ENCODE assay signal across 8 cellular contexts in genomic region chr4:21768349-21769310, GRCh38.
DNase-seq lines count a peak whose midpoint lies in the region; ATAC-seq, FAIRE-seq and TF ChIP-seq lines count a peak whose summit lies in the region.

No MANE protein-coding gene starts in this region.

- H3K36me3 ChIP-seq in MM.1S (replicated peaks; ENCODE audit: insufficient read depth, low read length): no peaks in the 10 kb centered on the region
- H3K36me3 ChIP-seq in effector memory CD4-positive, alpha-beta T cell (ENCODE audit: control insufficient read depth, insufficient read depth, low read length): no peaks in the 10 kb centered on the region

- H2AFZ ChIP-seq in MM.1S (ENCODE audit: low read length): peak overlapping the region; percentile 23

- no peak overlapping the region for H3K4me3 ChIP-seq in MM.1S (ENCODE audit: low read length)
- H3K4me3 ChIP-seq in effector memory CD4-positive, alpha-beta T cell (ENCODE audit: insufficient read depth, low read depth, low read length, poor library complexity, severe bottlenecking): no peak overlapping the region

- H3K27me3 ChIP-seq in MM.1S (replicated peaks; ENCODE audit: insufficient read depth, low read length): no peaks in the 10 kb centered on the region
- H3K27me3 ChIP-seq in effector memory CD4-positive, alpha-beta T cell (replicated peaks; ENCODE audit: control insufficient read depth, insufficient read depth, low read length, poor library complexity, severe bottlenecking): no peaks in the 10 kb centered on the region

- H3K4me1 ChIP-seq in MM.1S (ENCODE audit: low read length): 0 out of 2 replicates have a peak, but pooled peaks cover 3% of the 10 kb centered on the region
- H3K4me1 ChIP-seq in effector memory CD4-positive, alpha-beta T cell (ENCODE audit: control insufficient read depth, insufficient read depth, low read length, poor library complexity, severe bottlenecking): no peaks in the 10 kb centered on the region

- no peaks in the 10 kb centered on the region for H4K20me1 ChIP-seq in MM.1S (ENCODE audit: insufficient read depth, low read length)

- TF ChIP-seq CTCF in MM.1S (IDR thresholded peaks at IDR 0.05; ENCODE audit: low read length): peak; percentile 71

- H3K9me3 ChIP-seq in MM.1S (replicated peaks; ENCODE audit: insufficient read depth, low read length): no peaks in the 10 kb centered on the region
- H3K9me3 ChIP-seq in effector memory CD4-positive, alpha-beta T cell (ENCODE audit: control insufficient read depth, low read length): no peaks in the 10 kb centered on the region

- FAIRE-seq in frontal cortex (lab: Jason Lieb, UNC): peak; percentile 94

- H3F3A ChIP-seq in MM.1S (ENCODE audit: insufficient read depth, low read length): no peaks in the 10 kb centered on the region

- ATAC-seq in GM21360 (IDR thresholded peaks at IDR 0.05; ENCODE audit: unreplicated experiment) (peak; percentile 54), HG02642 (IDR thresholded peaks at IDR 0.05; ENCODE audit: poor library complexity, unreplicated experiment) (no peak)

- no peak overlapping the region for H3K27ac ChIP-seq in MM.1S (ENCODE audit: low read length)
- no peak overlapping the region for H3K27ac ChIP-seq in effector memory CD4-positive, alpha-beta T cell (ENCODE audit: insufficient read depth, low read length, poor library complexity, severe bottlenecking)

- H3K4me2 ChIP-seq in MM.1S (ENCODE audit: low read depth, low read length): peak overlapping the region; percentile 14; the same call in 1 of the 2 replicates

- no peak overlapping the region for H3K9ac ChIP-seq in MM.1S (ENCODE audit: low read length)

- no peaks in the 10 kb centered on the region for H3K79me2 ChIP-seq in MM.1S (ENCODE audit: low read length)

- H3K9me2 ChIP-seq in MM.1S (replicated peaks; ENCODE audit: insufficient read depth, low read length): no peaks in the 10 kb centered on the region

- DNase-seq in DMS114 treated with DMSO at 0.1 percent for 48 hours (lab: John Stamatoyannopoulos, UW; ENCODE audit: unreplicated experiment) (peak; percentile 54), MM.1S (peak; percentile 55), SW 1271 (lab: John Stamatoyannopoulos, UW) (peak; percentile 8 to 47), frontal cortex (ENCODE audit: low spot score in 2 of 2) (peak in 1 of 2 donors; percentile 8), smooth muscle cell of the brain vasculature (ENCODE audit: low read depth, low spot score) (peak; percentile 37)
- DNase-seq in effector memory CD4-positive, alpha-beta T cell: no peak

Comparison
In these comparisons a context has a peak if more than half of its experiments do, and no peak if none do; other contexts are left out.
1. DNase-seq: peak in DMS114 treated with DMSO at 0.1 percent for 48 hours (single experiment), MM.1S (single experiment), SW 1271 (2 of 2) and smooth muscle cell of the brain vasculature (single experiment); none in effector memory CD4-positive, alpha-beta T cell (0 of 3).